23 cellular contexts compared by ENCODE assay signal in the genomic region with DNA sequence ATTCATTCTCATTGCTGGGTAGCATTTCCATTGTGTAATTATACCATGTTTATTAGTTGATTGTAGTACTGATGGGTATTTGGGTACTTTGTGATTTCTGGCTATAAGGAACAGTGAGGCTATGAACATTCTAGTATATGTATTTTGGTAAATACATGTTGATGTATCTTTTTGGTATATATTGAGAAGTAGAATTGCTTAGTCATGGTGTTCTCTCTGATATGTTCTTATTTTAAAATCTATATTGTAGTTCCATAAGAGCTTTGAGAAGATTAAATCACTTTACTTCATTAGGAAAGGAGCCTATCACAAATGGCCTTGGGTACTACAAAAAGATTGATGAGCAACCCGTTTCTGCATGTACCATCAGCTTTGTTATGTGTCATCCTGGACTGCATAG. TPM values are rescaled to one million over a fixed set of nuclear protein-coding genes. Genes with fewer than 3 reads are reported as not detected.
"Had no signal": no experiment of that assay in that cellular context is flagged by ENCODE, and none has a peak within 500 bp of the region (broad histone marks: within the 10 kb centered on the region; RNA-seq: fewer than 3 reads in every experiment).

No MANE protein-coding gene starts in this region.

- H3K9me3 ChIP-seq: MG63, SJSA1 had no signal

- H3K4me3 ChIP-seq: MG63, SJSA1, SK-N-MC had no signal

- DNase-seq: KBM-7, MG63, NCI-H1092, NCI-H1105 treated with DMSO at 0.1 percent for 48 hours, NCI-H1417 treated with DMSO at 0.1 percent for 48 hours, NCI-H187, NCI-H2029, NCI-H2081 treated with DMSO at 0.1 percent for 48 hours, NCI-H2171, NCI-H226, NCI-H446, NCI-H510A, NCI-H524 treated with DMSO at 0.1 percent for 48 hours, NCI-H69, NCI-H774, Right ventricle myocardium superior, RPMI8226, SIG-M5 had no signal

- H3K27ac ChIP-seq: SJSA1, SK-N-MC had no signal

- H3K4me1 ChIP-seq: SJSA1 had no signal

- H3K27me3 ChIP-seq: MG63, SJSA1 had no signal

- FAIRE-seq: RCC 7860 had no signal

RNA-seq across cellular contexts. Expression of a gene that starts 13.4 kb away (rescaled TPM):
- total RNA-seq: HT-29; Right ventricle myocardium superior; SJSA1; T-helper 1 cell treated with Interleukin-12 subunit alpha and Interleukin-12 subunit beta and Interleukin-4 antibody, amounts not matched to agents 30 ng/mL and 1 ng/mL, for 36 hours had no signal
